Comparison of ENCODE assay signal across 9 cellular contexts in the genomic region with DNA sequence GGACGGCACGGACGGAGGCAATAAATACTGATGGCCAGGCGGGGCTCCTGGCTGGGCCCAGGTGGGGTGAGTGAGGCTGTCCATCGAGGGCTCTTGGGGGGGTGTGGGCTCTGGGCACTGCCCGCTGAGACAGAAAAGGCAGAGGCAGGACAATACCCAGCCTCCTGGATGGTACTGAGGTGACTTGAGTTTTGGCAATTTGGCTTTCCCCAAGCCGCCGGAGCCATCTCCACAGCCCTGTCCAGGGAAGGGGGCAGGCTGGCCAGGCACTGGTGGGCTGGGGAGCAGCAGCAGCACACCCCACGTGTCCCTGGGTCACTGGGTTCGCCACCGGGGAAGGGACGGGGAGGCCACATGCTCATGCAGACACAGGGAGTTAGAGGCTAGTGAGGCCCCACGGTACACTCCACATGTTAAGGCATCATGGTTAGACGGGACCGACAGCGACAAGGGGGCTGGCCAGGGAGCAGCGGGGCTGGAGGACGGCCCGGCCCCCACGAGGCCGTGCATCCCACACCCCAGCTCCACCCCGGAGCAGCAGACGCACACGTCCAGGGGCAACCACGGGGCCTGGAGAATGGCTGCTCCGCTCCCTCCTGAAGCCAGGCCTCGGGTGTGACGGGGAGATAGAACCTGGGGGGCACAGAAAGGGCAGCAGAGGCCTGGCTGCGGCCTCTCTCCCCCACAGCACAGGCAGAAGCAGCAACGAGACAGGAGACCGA. TPM values are rescaled to one million over a fixed set of nuclear protein-coding genes. Genes with fewer than 3 reads are reported as not detected.
DNase-seq lines count a peak whose midpoint lies in the region; ATAC-seq, FAIRE-seq and TF ChIP-seq lines count a peak whose summit lies in the region.
"Had no signal": no experiment of that assay in that cellular context is flagged by ENCODE, and none has a peak within 500 bp of the region (broad histone marks: within the 10 kb centered on the region; RNA-seq: fewer than 3 reads in every experiment).

No MANE protein-coding gene starts in this region.

- peak overlapping the region in 7 of 8 donors; percentile 40 to 98 (median 66) for H3K27ac Mint-ChIP-seq in CD8-positive, alpha-beta memory T cell
- H3K27ac Mint-ChIP-seq in natural killer cell treated with Interleukin-12 subunit alpha and Interleukin-12 subunit beta and Interleukin-15 and Interleukin-18, amount 100 ng/mL, for 72 hours: peak overlapping the region in 1 of 2 donors; percentile 53

- H3K36me3 Mint-ChIP-seq in CD8-positive, alpha-beta memory T cell: peaks cover 0 to 38% (median 2%) of the 10 kb centered on the region in 3 donors
- H3K36me3 Mint-ChIP-seq in natural killer cell treated with Interleukin-12 subunit alpha and Interleukin-12 subunit beta and Interleukin-15 and Interleukin-18, amount 100 ng/mL, for 72 hours: peaks cover under 1% of the 10 kb centered on the region

- H3K4me2 ChIP-seq in KMS-11 (no peak overlapping the region), GM12878 (ENCODE audit: control insufficient read depth, insufficient read depth) (no peak overlapping the region)

- H3K4me1 Mint-ChIP-seq in CD8-positive, alpha-beta memory T cell: peaks cover 30 to 65% (median 31%) of the 10 kb centered on the region in 3 donors
- H3K4me1 Mint-ChIP-seq in natural killer cell treated with Interleukin-12 subunit alpha and Interleukin-12 subunit beta and Interleukin-15 and Interleukin-18, amount 100 ng/mL, for 72 hours (ENCODE audit: low read depth in 2 of 2): peaks cover 21 to 40% of the 10 kb centered on the region in 2 donors

- H3K4me3 Mint-ChIP-seq in CD8-positive, alpha-beta memory T cell: peak overlapping the region in 2 of 7 donors; percentile 15 to 89
- peak overlapping the region; percentile 50 for H3K4me3 Mint-ChIP-seq in natural killer cell treated with Interleukin-12 subunit alpha and Interleukin-12 subunit beta and Interleukin-15 and Interleukin-18, amount 100 ng/mL, for 72 hours

- H3K36me3 ChIP-seq in CD8-positive, alpha-beta memory T cell (ENCODE audit: insufficient read depth, low read length): peaks cover 27% of the 10 kb centered on the region
- H3K36me3 ChIP-seq in KMS-11 (ENCODE audit: insufficient read depth): no peaks in the 10 kb centered on the region
- peaks cover 9 to 24% of the 10 kb centered on the region in 2 experiments; a peak in 3 of 4 replicates for H3K36me3 ChIP-seq in GM12878 (ENCODE audit: control insufficient read depth in 2 of 2, insufficient read depth in 2 of 2, low read length in 1 of 2)

- H3K4me3 ChIP-seq in CD8-positive, alpha-beta memory T cell (ENCODE audit: low read length): no peak overlapping the region
- no peak overlapping the region for H3K4me3 ChIP-seq in KMS-11 (IDR thresholded peaks at IDR 0.05; ENCODE audit: insufficient read depth, low read depth, low read length)
- no peak overlapping the region for H3K4me3 ChIP-seq in GM12878

- SMC1A ChIA-PET in GM12878 (lab: Charles Lee; ENCODE audit: uncharacterized antibody, unreplicated experiment): no interaction called here

- POLR2A ChIA-PET in CD8-positive, alpha-beta memory T cell (lab: Charles Lee): no interaction called here
- POLR2A ChIA-PET in GM12878 (lab: Charles Lee): interaction anchor here (2.2 to 3.5 kb wide), 2 partner anchors 25 to 57 kb away, joined by 13 to 26 read pairs; a partner anchor contains a TSS

- peaks cover 0 to 3% of the 10 kb centered on the region in 2 donors for H3K27me3 Mint-ChIP-seq in CD8-positive, alpha-beta memory T cell
- no peaks in the 10 kb centered on the region for H3K27me3 Mint-ChIP-seq in natural killer cell treated with Interleukin-12 subunit alpha and Interleukin-12 subunit beta and Interleukin-15 and Interleukin-18, amount 100 ng/mL, for 72 hours

- CTCF ChIA-PET in CD8-positive, alpha-beta memory T cell (lab: Charles Lee): interaction anchor here (1.8 kb wide), 1 partner anchor 12 kb away, joined by 5 read pairs; no protein-coding TSS in a partner anchor
- CTCF ChIA-PET in GM12878 (lab: Yijun Ruan, JAX): interaction anchor here (1.3 to 2.5 kb wide), 2 partner anchors 14 to 25 kb away, joined by 3 to 10 read pairs; no protein-coding TSS in a partner anchor

- no peaks in the 10 kb centered on the region for H3K9me3 Mint-ChIP-seq in CD8-positive, alpha-beta memory T cell
- H3K9me3 Mint-ChIP-seq in natural killer cell treated with Interleukin-12 subunit alpha and Interleukin-12 subunit beta and Interleukin-15 and Interleukin-18, amount 100 ng/mL, for 72 hours: no peaks in the 10 kb centered on the region

- H3K9ac ChIP-seq in KMS-11 (no peak overlapping the region), GM12878 (ENCODE audit: control insufficient read depth, insufficient read depth, low read length) (no peak overlapping the region)

- 77% methylated on average over 21 of the region's 31 CpGs for WGBS in GM12878 (ENCODE audit: insufficient coverage, insufficient replicate concordance, low lambda C conversion rate, missing lambda C conversion rate)

- TF ChIP-seq CTCF in KMS-11 (conservative IDR thresholded peaks at IDR 0.05; ENCODE audit: low read depth, low read length) (no peak), GM12878 (IDR thresholded peaks at IDR 0.05 in 2 of 3, conservative IDR thresholded peaks at IDR 0.05 in 1 of 3; ENCODE audit: control insufficient read depth in 2 of 3, extremely low read depth in 1 of 3, insufficient read depth in 1 of 3, low read depth in 3 of 3, low read length in 3 of 3) (no peak)

- no peak for TF ChIP-seq RAD21 in GM12878 (IDR thresholded peaks at IDR 0.05; ENCODE audit: insufficient read depth, low read depth, low read length)

- no TSS peak for BruUV-seq in GM12878 (replicated peaks; lab: Mats Ljungman, UMichigan)

- H3K4me1 ChIP-seq in CD8-positive, alpha-beta memory T cell (ENCODE audit: insufficient read depth, low read length): peaks cover 48% of the 10 kb centered on the region
- peaks cover 58% of the 10 kb centered on the region for H3K4me1 ChIP-seq in KMS-11 (ENCODE audit: low read depth, poor library complexity, severe bottlenecking)
- H3K4me1 ChIP-seq in GM12878 (ENCODE audit: control insufficient read depth, insufficient read depth, low read length): peaks cover 12% of the 10 kb centered on the region

- TF ChIP-seq POLR2A in GM12878 (IDR thresholded peaks at IDR 0.05; ENCODE audit: low read depth, low read length): peak; percentile 90

- DNase-seq in CD8-positive, alpha-beta memory T cell: no peak
- no peak for DNase-seq in GM12878 (ENCODE audit: low read depth, low spot score)
- DNase-seq in natural killer cell treated with Interleukin-12 subunit alpha and Interleukin-12 subunit beta and Interleukin-15 and Interleukin-18, amount 100 ng/mL, for 72 hours (ENCODE audit: low spot score): no peak
- DNase-seq in central memory CD4-positive, alpha-beta T cell: no peak

- no peak overlapping the region for H2AFZ ChIP-seq in KMS-11 (ENCODE audit: low read depth)
- H2AFZ ChIP-seq in GM12878 (ENCODE audit: control insufficient read depth, low read depth, low read length): no peak overlapping the region

- H3K27ac ChIP-seq in CD8-positive, alpha-beta memory T cell (ENCODE audit: low read depth, low read length): no peak overlapping the region
- H3K27ac ChIP-seq in KMS-11 (peak overlapping the region; percentile 39; the same call in 1 of the 2 replicates), GM12878 (ENCODE audit: control insufficient read depth, insufficient read depth) (no peak overlapping the region)

- no peak for TF ChIP-seq EP300 in GM12878 (IDR thresholded peaks at IDR 0.05; ENCODE audit: borderline replicate concordance in 1 of 2, control insufficient read depth in 1 of 2, low read depth in 2 of 2, low read length in 2 of 2)

- ATAC-seq in GM12878 (no peak), GM19467 (IDR thresholded peaks at IDR 0.05; ENCODE audit: unreplicated experiment) (no peak), HG03039 (IDR thresholded peaks at IDR 0.05; ENCODE audit: unreplicated experiment) (no peak), HG02870 (IDR thresholded peaks at IDR 0.05; ENCODE audit: unreplicated experiment) (no peak)
- no peak for ATAC-seq in natural killer cell treated with Interleukin-12 subunit alpha and Interleukin-12 subunit beta and Interleukin-15 and Interleukin-18, amount 100 ng/mL, for 72 hours

- H3K9me3 ChIP-seq in CD8-positive, alpha-beta memory T cell (ENCODE audit: low read length): no peaks in the 10 kb centered on the region
- no peaks in the 10 kb centered on the region for H3K9me3 ChIP-seq in GM12878 (replicated peaks; ENCODE audit: control insufficient read depth, insufficient read depth, low read length)

- H4K20me1 ChIP-seq in KMS-11 (ENCODE audit: insufficient read depth) (no peaks in the 10 kb centered on the region), GM12878 (ENCODE audit: control insufficient read depth, insufficient read depth) (0 out of 2 replicates have a peak, but pooled peaks cover 3% of the 10 kb centered on the region)

- FAIRE-seq in GM12878 (lab: Jason Lieb, UNC): no peak

- no peaks in the 10 kb centered on the region for H3K27me3 ChIP-seq in CD8-positive, alpha-beta memory T cell (ENCODE audit: insufficient read depth, low read length, poor library complexity, severe bottlenecking)
- H3K27me3 ChIP-seq in KMS-11 (ENCODE audit: insufficient read depth, low read depth) (no peaks in the 10 kb centered on the region), GM12878 (replicated peaks in 1 of 2; ENCODE audit: control insufficient read depth in 2 of 2, insufficient read depth in 2 of 2, low read length in 1 of 2) (no peaks in the 10 kb centered on the region)

- intact Hi-C loops in GM12878 (cut with micrococcal nuclease; ENCODE audit: unreplicated experiment): no loop called here

- in situ Hi-C loops in GM12878 (cut with MboI): no loop called here

- RAD21 ChIA-PET in GM12878 (lab: Charles Lee; ENCODE audit: unreplicated experiment): no interaction called here

- H3K79me2 ChIP-seq in KMS-11 (ENCODE audit: insufficient read depth, low read depth): peaks cover 47% of the 10 kb centered on the region
- H3K79me2 ChIP-seq in GM12878 (ENCODE audit: control insufficient read depth, insufficient read depth, low read length): peaks cover 67% of the 10 kb centered on the region

RNA-seq across cellular contexts. Expression of a gene that starts 3.0 kb away (rescaled TPM):
- 100 to 1,000 TPM; 662 to 677 TPM for total RNA-seq in CD8-positive, alpha-beta memory T cell
- 237 TPM for polyA plus RNA-seq in CD8-positive, alpha-beta memory T cell
- total RNA-seq in GM12878 (2013; cell fraction: nucleolus; rRNA removed): 115 and 120 TPM in 2 replicates
- total RNA-seq in GM12878 (2014; rRNA removed) (139 and 180 TPM in 2 replicates), GM12878 (2014; rRNA removed; fragmentation: Illumina TruSeq; extraction: Trizol) (124 and 125 TPM in 2 replicates), GM12878 (2021) (538 and 552 TPM in 2 replicates)
- 219 TPM for polyA plus RNA-seq in GM12878 (2011; ENCODE audit: low read depth)
- polyA plus RNA-seq in GM12878 (2011; rRNA removed) (18.6 and 39.5 TPM in 2 replicates), GM12878 (2014; fragmentation: Illumina TruSeq; extraction: Trizol) (24.3 and 159 TPM in 2 replicates), GM12878 (2014; fragmentation: Nextera tagmentation; extraction: Ambion mirVana) (10 to 100 TPM; 17.9 to 47.8 TPM), GM12878 (2014; rRNA removed) (184 and 246 TPM in 2 replicates), GM12878 (2016; fragmentation: Nextera tagmentation; extraction: Ambion mirVana) (100 to 1,000 TPM; 336 to 349 TPM)
- 75.8 and 96.8 TPM in 2 replicates for polyA plus RNA-seq in GM12878 (2011; cell fraction: cytosol; rRNA removed)
- 178 and 263 TPM in 2 replicates for polyA plus RNA-seq in GM12878 (2011; cell fraction: nucleus; rRNA removed)
- polyA plus RNA-seq in GM12878 (2012): 247 and 301 TPM in 2 replicates
- polyA minus RNA-seq in GM12878 (2011; rRNA and poly(A)+ RNA removed): 18.3 and 38.9 TPM in 2 replicates
- 59.9 and 91.7 TPM in 2 replicates for polyA minus RNA-seq in GM12878 (2011; cell fraction: cytosol; rRNA and poly(A)+ RNA removed)
- polyA minus RNA-seq in GM12878 (2011; cell fraction: nucleus; rRNA and poly(A)+ RNA removed): 72.5 and 108 TPM in 2 replicates
- total RNA-seq in natural killer cell treated with Interleukin-12 subunit alpha and Interleukin-12 subunit beta and Interleukin-15 and Interleukin-18, amount 100 ng/mL, for 72 hours: 100 to 1,000 TPM; 874 to 929 TPM

RNA-seq across cellular contexts. Expression of a gene that starts 7.8 kb away (rescaled TPM):
- total RNA-seq in CD8-positive, alpha-beta memory T cell: 100 to 1,000 TPM; 463 to 482 TPM
- polyA plus RNA-seq in CD8-positive, alpha-beta memory T cell: 342 TPM
- total RNA-seq in GM12878 (2013; cell fraction: nucleolus; rRNA removed): 377 and 380 TPM in 2 replicates
- 378 and 467 TPM in 2 replicates for total RNA-seq in GM12878 (2014; rRNA removed)
- total RNA-seq in GM12878 (2014; rRNA removed; fragmentation: Illumina TruSeq; extraction: Trizol): 247 and 285 TPM in 2 replicates
- 378 and 437 TPM in 2 replicates for total RNA-seq in GM12878 (2021)
- polyA plus RNA-seq in GM12878 (2011; ENCODE audit: low read depth): 409 TPM
- polyA plus RNA-seq in GM12878 (2011; rRNA removed): 44.1 and 49.9 TPM in 2 replicates
- 37.3 and 56.7 TPM in 2 replicates for polyA plus RNA-seq in GM12878 (2011; cell fraction: cytosol; rRNA removed)
- 82.9 and 101 TPM in 2 replicates for polyA plus RNA-seq in GM12878 (2011; cell fraction: nucleus; rRNA removed)
- polyA plus RNA-seq in GM12878 (2012): 697 and 937 TPM in 2 replicates
- 458 and 725 TPM in 2 replicates for polyA plus RNA-seq in GM12878 (2014; fragmentation: Illumina TruSeq; extraction: Trizol)
- 10 to 100 TPM in 1 of 2 experiments, 1 to 10 TPM in 1; 4.7 to 18.3 TPM for polyA plus RNA-seq in GM12878 (2014; fragmentation: Nextera tagmentation; extraction: Ambion mirVana)
- 128 and 182 TPM in 2 replicates for polyA plus RNA-seq in GM12878 (2014; rRNA removed)
- 100 to 1,000 TPM; 543 to 549 TPM for polyA plus RNA-seq in GM12878 (2016; fragmentation: Nextera tagmentation; extraction: Ambion mirVana)
- polyA minus RNA-seq in GM12878 (2011; rRNA and poly(A)+ RNA removed): 38.8 and 46.2 TPM in 2 replicates
- polyA minus RNA-seq in GM12878 (2011; cell fraction: cytosol; rRNA and poly(A)+ RNA removed): 65.3 and 66.3 TPM in 2 replicates
- polyA minus RNA-seq in GM12878 (2011; cell fraction: nucleus; rRNA and poly(A)+ RNA removed): 59.7 and 74.5 TPM in 2 replicates
- 100 to 1,000 TPM; 691 to 774 TPM for total RNA-seq in natural killer cell treated with Interleukin-12 subunit alpha and Interleukin-12 subunit beta and Interleukin-15 and Interleukin-18, amount 100 ng/mL, for 72 hours

RNA-seq across cellular contexts. Expression of a gene that starts 23.3 kb away (rescaled TPM):
- 100 to 1,000 TPM; 326 to 337 TPM for total RNA-seq in CD8-positive, alpha-beta memory T cell
- polyA plus RNA-seq in CD8-positive, alpha-beta memory T cell: 60.4 TPM
- 21.8 and 38.6 TPM in 2 replicates for total RNA-seq in GM12878 (2013; cell fraction: nucleolus; rRNA removed)
- total RNA-seq in GM12878 (2014; rRNA removed) (253 and 263 TPM in 2 replicates), GM12878 (2014; rRNA removed; fragmentation: Illumina TruSeq; extraction: Trizol) (140 and 158 TPM in 2 replicates), GM12878 (2021) (238 and 240 TPM in 2 replicates)
- 58.1 TPM for polyA plus RNA-seq in GM12878 (2011; ENCODE audit: low read depth)
- polyA plus RNA-seq in GM12878 (2011; rRNA removed) (61.5 and 103 TPM in 2 replicates), GM12878 (2014; fragmentation: Illumina TruSeq; extraction: Trizol) (29.4 and 105 TPM in 2 replicates), GM12878 (2014; fragmentation: Nextera tagmentation; extraction: Ambion mirVana) (10 to 100 TPM in 1 of 2 experiments, 1 to 10 TPM in 1; 2.4 to 11.4 TPM), GM12878 (2014; rRNA removed) (208 and 229 TPM in 2 replicates), GM12878 (2016; fragmentation: Nextera tagmentation; extraction: Ambion mirVana) (10 to 100 TPM in 1 of 2 experiments, 1 to 10 TPM in 1; 9.8 to 17.7 TPM)
- 120 and 169 TPM in 2 replicates for polyA plus RNA-seq in GM12878 (2011; cell fraction: cytosol; rRNA removed)
- polyA plus RNA-seq in GM12878 (2011; cell fraction: nucleus; rRNA removed): 85.8 and 146 TPM in 2 replicates
- 79.2 and 87.4 TPM in 2 replicates for polyA plus RNA-seq in GM12878 (2012)
- 100 and 120 TPM in 2 replicates for polyA minus RNA-seq in GM12878 (2011; rRNA and poly(A)+ RNA removed)
- 57.5 and 67.0 TPM in 2 replicates for polyA minus RNA-seq in GM12878 (2011; cell fraction: cytosol; rRNA and poly(A)+ RNA removed)
- 28.9 and 51.9 TPM in 2 replicates for polyA minus RNA-seq in GM12878 (2011; cell fraction: nucleus; rRNA and poly(A)+ RNA removed)
- 100 to 1,000 TPM; 159 to 302 TPM for total RNA-seq in natural killer cell treated with Interleukin-12 subunit alpha and Interleukin-12 subunit beta and Interleukin-15 and Interleukin-18, amount 100 ng/mL, for 72 hours

RNA-seq across cellular contexts. Expression of a gene that starts 23.4 kb away (rescaled TPM):
- 100 to 1,000 TPM; 146 to 149 TPM for total RNA-seq in CD8-positive, alpha-beta memory T cell
- polyA plus RNA-seq in CD8-positive, alpha-beta memory T cell: 287 TPM
- 22.9 and 24.4 TPM in 2 replicates for total RNA-seq in GM12878 (2013; cell fraction: nucleolus; rRNA removed)
- total RNA-seq in GM12878 (2014; rRNA removed): 141 and 152 TPM in 2 replicates
- total RNA-seq in GM12878 (2014; rRNA removed; fragmentation: Illumina TruSeq; extraction: Trizol): 49.3 and 59.3 TPM in 2 replicates
- 137 and 147 TPM in 2 replicates for total RNA-seq in GM12878 (2021)
- polyA plus RNA-seq in GM12878 (2011; ENCODE audit: low read depth): 99.4 TPM
- 119 and 207 TPM in 2 replicates for polyA plus RNA-seq in GM12878 (2011; rRNA removed)
- polyA plus RNA-seq in GM12878 (2011; cell fraction: cytosol; rRNA removed): 481 and 566 TPM in 2 replicates
- 269 and 316 TPM in 2 replicates for polyA plus RNA-seq in GM12878 (2011; cell fraction: nucleus; rRNA removed)
- polyA plus RNA-seq in GM12878 (2012): 164 and 182 TPM in 2 replicates
- 5.6 and 28.5 TPM in 2 replicates for polyA plus RNA-seq in GM12878 (2014; fragmentation: Illumina TruSeq; extraction: Trizol)
- 100 to 1,000 TPM; 127 to 173 TPM for polyA plus RNA-seq in GM12878 (2014; fragmentation: Nextera tagmentation; extraction: Ambion mirVana)
- 210 and 211 TPM in 2 replicates for polyA plus RNA-seq in GM12878 (2014; rRNA removed)
- polyA plus RNA-seq in GM12878 (2016; fragmentation: Nextera tagmentation; extraction: Ambion mirVana): 100 to 1,000 TPM; 394 to 395 TPM
- 62.8 and 104 TPM in 2 replicates for polyA minus RNA-seq in GM12878 (2011; rRNA and poly(A)+ RNA removed)
- polyA minus RNA-seq in GM12878 (2011; cell fraction: cytosol; rRNA and poly(A)+ RNA removed): 33.7 and 40.1 TPM in 2 replicates
- 18.4 and 24.2 TPM in 2 replicates for polyA minus RNA-seq in GM12878 (2011; cell fraction: nucleus; rRNA and poly(A)+ RNA removed)
- 100 to 1,000 TPM in 1 of 2 donors, 10 to 100 TPM in 1; 81.3 to 112 TPM for total RNA-seq in natural killer cell treated with Interleukin-12 subunit alpha and Interleukin-12 subunit beta and Interleukin-15 and Interleukin-18, amount 100 ng/mL, for 72 hours

RNA-seq across cellular contexts. Expression of a gene that starts 33.3 kb away (rescaled TPM):
- not detected for total RNA-seq in CD8-positive, alpha-beta memory T cell
- polyA plus RNA-seq in CD8-positive, alpha-beta memory T cell: not detected
- not detected in 2 replicates for total RNA-seq in GM12878 (2013; cell fraction: nucleolus; rRNA removed)
- total RNA-seq in GM12878 (2014; rRNA removed) (0.17 and 2.0 TPM in 2 replicates), GM12878 (2014; rRNA removed; fragmentation: Illumina TruSeq; extraction: Trizol) (0.14 and 0.31 TPM in 2 replicates), GM12878 (2021) (0.49 and 0.53 TPM in 2 replicates)
- not detected for polyA plus RNA-seq in GM12878 (2011; ENCODE audit: low read depth)
- polyA plus RNA-seq in GM12878 (2011; rRNA removed) (not detected in 2 replicates), GM12878 (2014; fragmentation: Illumina TruSeq; extraction: Trizol) (0.28 TPM in 1 of 2 replicates, not detected in the other), GM12878 (2014; fragmentation: Nextera tagmentation; extraction: Ambion mirVana) (not detected), GM12878 (2014; rRNA removed) (0.59 and 0.61 TPM in 2 replicates), GM12878 (2016; fragmentation: Nextera tagmentation; extraction: Ambion mirVana) (1 to 10 TPM in 1 of 2 experiments, under 1 TPM in 1; 0.70 to 1.6 TPM)
- 0.12 TPM in 1 of 2 replicates, not detected in the other for polyA plus RNA-seq in GM12878 (2011; cell fraction: cytosol; rRNA removed)
- not detected in 2 replicates for polyA plus RNA-seq in GM12878 (2011; cell fraction: nucleus; rRNA removed)
- 1.2 and 1.7 TPM in 2 replicates for polyA plus RNA-seq in GM12878 (2012)
- not detected in 2 replicates for polyA minus RNA-seq in GM12878 (2011; rRNA and poly(A)+ RNA removed)
- polyA minus RNA-seq in GM12878 (2011; cell fraction: cytosol; rRNA and poly(A)+ RNA removed): not detected in 2 replicates
- not detected in 2 replicates for polyA minus RNA-seq in GM12878 (2011; cell fraction: nucleus; rRNA and poly(A)+ RNA removed)
- total RNA-seq in natural killer cell treated with Interleukin-12 subunit alpha and Interleukin-12 subunit beta and Interleukin-15 and Interleukin-18, amount 100 ng/mL, for 72 hours: not detected
- total RNA-seq: fibroblast of villous mesenchyme had no signal
